20 cellular contexts compared by ENCODE assay signal in genomic region chr5:36066001-36066539, GRCh38. TPM values are rescaled to one million over a fixed set of nuclear protein-coding genes. Genes with fewer than 3 reads are reported as not detected.
A peak's percentile ranks its signal among the peaks of the same experiment; 100 is the strongest.
DNase-seq lines count a peak whose midpoint lies in the region; ATAC-seq and TF ChIP-seq lines count a peak whose summit lies in the region.
"Had no signal": no experiment of that assay in that cellular context is flagged by ENCODE, and none has a peak within 500 bp of the region (broad histone marks: within the 10 kb centered on the region; RNA-seq: fewer than 3 reads in every experiment).

No MANE protein-coding gene starts in this region.

- H3K36me3 Mint-ChIP-seq in WTC11 = peaks cover 24% of the 10 kb centered on the region
- H3K36me3 Mint-ChIP-seq: CD14-positive monocyte, IgD-negative memory B cell had no signal

- peak; percentile 7 for DNase-seq in DMS53 (lab: John Stamatoyannopoulos, UW)
- DNase-seq in DMS53 treated with DMSO at 0.1 percent for 48 hours (lab: John Stamatoyannopoulos, UW; ENCODE audit: unreplicated experiment) = no peak
- no peak for DNase-seq in WTC11 (ENCODE audit: low spot score)
- peak; percentile 22 for DNase-seq in iPS-NIHi11 (ENCODE audit: low spot score)
- no peak for DNase-seq in retinal pigment epithelial cell (ENCODE audit: low read depth)
- DNase-seq in GM13976 (ENCODE audit: low spot score) = no peak
- DNase-seq in activated CD4-positive, alpha-beta T cell treated with anti-CD3 and anti-CD28 coated beads for 1 hour = no peak
- DNase-seq in NCI-H187 (lab: John Stamatoyannopoulos, UW) = no peak
- DNase-seq: 8988T; activated CD4-positive, alpha-beta T cell treated with anti-CD3 and anti-CD28 coated beads for 48 hours; activated naive CD4-positive, alpha-beta T cell treated with anti-CD3 and anti-CD28 coated beads for 36 hours; dermis blood vessel endothelial cell; GOT3; lower lobe of right lung; NCI-H1105 treated with DMSO at 0.1 percent for 48 hours; SJCRH30; T1000; thyroid gland had no signal

- in situ Hi-C loops in GM13976 (cut with MboI; ENCODE audit: low sequenced_read_pairs, unreplicated experiment) = no loop called here

- H3K27me3 Mint-ChIP-seq in WTC11 (ENCODE audit: low read depth) = peaks cover 17% of the 10 kb centered on the region

- POLR2A ChIA-PET in WTC11 (lab: Charles Lee) = interaction anchor here (0.8 to 1.0 kb wide), 2 partner anchors 13 to 176 kb away, joined by 3 to 4 read pairs; partner anchors contain the start of gene NADK2

- CTCF ChIA-PET in WTC11 (lab: Charles Lee) = interaction anchor here (0.5 to 4.9 kb wide), 5 partner anchors 13 to 102 kb away, joined by 3 to 70 read pairs (median 4); partner anchors contain the start of gene UGT3A1

- H3K4me3 ChIP-seq in retinal pigment epithelial cell (ENCODE audit: low read length) = peak overlapping the region; percentile 10
- H3K4me3 ChIP-seq: lower lobe of right lung, SJCRH30, thyroid gland had no signal

- no peak for TF ChIP-seq CTCF in WTC11 (IDR thresholded peaks at IDR 0.05)
- TF ChIP-seq CTCF in retinal pigment epithelial cell (conservative IDR thresholded peaks at IDR 0.05; ENCODE audit: low read depth, low read length) = no peak
- TF ChIP-seq CTCF in GM13976 (IDR thresholded peaks at IDR 0.05; ENCODE audit: borderline replicate concordance, control extremely low read depth, extremely low read depth, insufficient read depth, missing control alignments) = no peak

- H3K9me3 Mint-ChIP-seq in WTC11 = no peaks in the 10 kb centered on the region
- H3K9me3 Mint-ChIP-seq: activated naive CD4-positive, alpha-beta T cell treated with anti-CD3 and anti-CD28 coated beads for 36 hours; IgD-negative memory B cell had no signal

- H3K4me1 Mint-ChIP-seq in WTC11 = peaks cover 15% of the 10 kb centered on the region

- ATAC-seq in WTC11 = peak; percentile 18

- H3K27ac Mint-ChIP-seq in WTC11 = peak overlapping the region; percentile 68; the same call in 1 of the 2 replicates
- H3K27ac Mint-ChIP-seq: activated naive CD4-positive, alpha-beta T cell treated with anti-CD3 and anti-CD28 coated beads for 36 hours; CD14-positive monocyte; IgD-negative memory B cell had no signal

- H3K4me3 Mint-ChIP-seq in WTC11 = peak overlapping the region; percentile 89
- H3K4me3 Mint-ChIP-seq: activated naive CD4-positive, alpha-beta T cell treated with anti-CD3 and anti-CD28 coated beads for 36 hours; IgD-negative memory B cell had no signal

TF ChIP-seq in WTC11, 78 proteins besides CTCF, POLR2A, EP300 and RAD21:
- TF ChIP-seq ELF4 (CRISPR knock-in tag; IDR thresholded peaks at IDR 0.05; ENCODE audit: low read depth) (no peak), ZNF232 (CRISPR knock-in tag; IDR thresholded peaks at IDR 0.05) (peak; percentile 11; the same call in 1 of the 2 replicates), NFE2L1 (CRISPR knock-in tag; IDR thresholded peaks at IDR 0.05) (no peak), USF1 (CRISPR knock-in tag; IDR thresholded peaks at IDR 0.05) (no peak), FOXP4 (CRISPR knock-in tag; IDR thresholded peaks at IDR 0.05) (0 out of 2 replicates have a peak, but pooled peaks have one; percentile 2)
TF ChIP-seq in WTC11: peak in this region for 2.

RNA-seq across cellular contexts. Expression of gene UGT3A2, which starts 0.6 kb away (rescaled TPM):
- 13.6 to 16.5 TPM (median 15.7 TPM) in 3 replicates for total RNA-seq in WTC11 (2021)
- total RNA-seq: activated naive CD4-positive, alpha-beta T cell treated with anti-CD3 and anti-CD28 coated beads for 36 hours; dermis blood vessel endothelial cell; lower lobe of right lung; SJCRH30; thyroid gland had no signal

Comparison
In these comparisons a context has a peak if more than half of its experiments do, and no peak if none do; other contexts are left out.
1. DNase-seq: peak in DMS53 (single experiment) and iPS-NIHi11 (single experiment); none in DMS53 treated with DMSO at 0.1 percent for 48 hours (single experiment), WTC11 (single experiment), retinal pigment epithelial cell (single experiment), GM13976 (single experiment), activated CD4-positive, alpha-beta T cell treated with anti-CD3 and anti-CD28 coated beads for 1 hour (single experiment) and NCI-H187 (0 of 2).